22 cellular contexts compared by ENCODE assay signal in the genomic region with DNA sequence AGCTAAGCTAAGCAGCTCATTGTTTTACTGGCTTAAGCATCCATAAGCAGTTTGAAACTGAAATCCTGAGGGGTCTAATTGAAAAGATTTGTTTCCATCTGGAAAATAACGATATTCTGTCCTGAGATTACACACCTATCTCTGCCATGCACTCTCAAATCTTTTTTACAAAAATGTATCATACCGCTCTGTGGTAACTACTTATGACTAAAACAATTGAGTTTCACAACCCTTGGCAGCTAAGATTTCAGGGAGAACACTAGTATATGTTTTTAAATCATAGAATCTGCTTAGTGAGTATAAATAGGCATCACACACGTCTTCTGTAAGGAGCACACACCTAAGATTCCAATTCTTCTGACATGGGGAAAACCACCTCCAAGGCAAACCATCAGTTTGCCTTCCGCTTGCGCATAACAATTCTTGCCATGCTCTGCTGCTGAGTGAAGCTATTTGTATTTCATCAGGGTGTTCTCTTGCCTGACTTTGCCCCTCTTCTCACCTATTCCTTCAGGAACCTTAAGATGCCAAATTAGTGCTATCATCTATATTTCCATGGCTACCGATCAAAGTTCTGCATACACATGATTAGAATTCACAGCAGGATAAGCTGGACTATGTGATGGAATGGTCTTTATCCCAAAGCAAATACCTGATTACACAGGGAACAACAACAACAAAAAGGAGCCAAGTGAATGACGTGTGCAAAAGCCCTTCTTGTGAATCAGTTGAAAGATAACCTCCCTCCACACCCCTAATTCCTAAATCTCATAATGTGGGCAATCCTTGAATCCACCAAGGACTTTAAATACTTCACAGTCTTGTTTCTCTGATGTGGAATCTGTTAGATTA. TPM values are rescaled to one million over a fixed set of nuclear protein-coding genes. Genes with fewer than 3 reads are reported as not detected.
DNase-seq lines count a peak whose midpoint lies in the region; ATAC-seq, FAIRE-seq and TF ChIP-seq lines count a peak whose summit lies in the region.
"Had no signal": no experiment of that assay in that cellular context is flagged by ENCODE, and none has a peak within 500 bp of the region (broad histone marks: within the 10 kb centered on the region; RNA-seq: fewer than 3 reads in every experiment).

No MANE protein-coding gene starts in this region.

- H3K36me3 ChIP-seq in H7 (replicated peaks; ENCODE audit: control insufficient read depth, insufficient read depth, low read length) (no peaks in the 10 kb centered on the region), bronchial epithelial cell (ENCODE audit: control insufficient read depth, insufficient read depth, low read length) (peaks cover 4% of the 10 kb centered on the region), gastrocnemius medialis (peaks cover 0 to 10% of the 10 kb centered on the region in 2 donors)

- peaks cover 6% of the 10 kb centered on the region for H3K4me1 Mint-ChIP-seq in mesothelial cell of epicardium

- H3K27me3 Mint-ChIP-seq in mesothelial cell of epicardium (ENCODE audit: low read depth) = no peaks in the 10 kb centered on the region
- H3K27me3 Mint-ChIP-seq: CD4-positive, alpha-beta T cell had no signal

- TF ChIP-seq POLR2A in gastrocnemius medialis (IDR thresholded peaks at IDR 0.05) = no peak

- H3K27ac Mint-ChIP-seq in mesothelial cell of epicardium = no peak overlapping the region
- H3K27ac Mint-ChIP-seq: CD4-positive, alpha-beta T cell had no signal

- no peaks in the 10 kb centered on the region for H3K27me3 ChIP-seq in H7 (ENCODE audit: control insufficient read depth, insufficient read depth, low read length)
- no peaks in the 10 kb centered on the region for H3K27me3 ChIP-seq in bronchial epithelial cell (ENCODE audit: control insufficient read depth, insufficient read depth, low read length)
- H3K27me3 ChIP-seq in gastrocnemius medialis = no peaks in the 10 kb centered on the region

- no peak overlapping the region for H3K27ac ChIP-seq in gastrocnemius medialis
- H3K27ac ChIP-seq: SK-N-MC had no signal

- peaks cover 5 to 6% of the 10 kb centered on the region in 2 donors for H3K4me1 ChIP-seq in gastrocnemius medialis

- H3K9me3 ChIP-seq in gastrocnemius medialis = no peaks in the 10 kb centered on the region

- no peak for ATAC-seq in gastrocnemius medialis
- ATAC-seq: Right ventricle myocardium inferior had no signal

- DNase-seq in AG09309 (ENCODE audit: low read depth) (peak; percentile 7), H7 (peak; percentile 48), bronchial epithelial cell (ENCODE audit: low read depth) (peak; percentile 30), fibroblast of the aortic adventitia (ENCODE audit: low read depth) (peak; percentile 31), NCI-H226 (no peak), gastrocnemius medialis (no peak), NAMALWA (ENCODE audit: low spot score) (no peak), mesothelial cell of epicardium (ENCODE audit: low spot score in 2 of 2, unreplicated experiment in 2 of 2) (no peak)
- DNase-seq: Calu3; CD4-positive, alpha-beta T cell; DMS79 treated with DMSO at 0.1 percent for 48 hours; H9; MM.1S; NCI-H1417; NCI-H2081; NCI-H524 treated with DMSO at 0.1 percent for 48 hours; NK-92 treated with Interleukin-12 subunit alpha and Interleukin-12 subunit beta, amount 100 ng/mL, for 24 hours had no signal

- H3K4me3 ChIP-seq in AG09309 (ENCODE audit: control insufficient read depth, low read depth, low read length) (no peak overlapping the region), H7 (ENCODE audit: insufficient read depth, low read depth, low read length) (no peak overlapping the region), bronchial epithelial cell (ENCODE audit: low read depth, low read length) (no peak overlapping the region), fibroblast of the aortic adventitia (ENCODE audit: low read depth, low read length) (no peak overlapping the region), gastrocnemius medialis (no peak overlapping the region)
- H3K4me3 ChIP-seq: PC-9, SK-N-MC had no signal

- intact Hi-C loops in gastrocnemius medialis (cut with DNase I; ENCODE audit: low total_unique reads) = no loop called here

- no peak for TF ChIP-seq CTCF in AG09309 (IDR thresholded peaks at IDR 0.05; ENCODE audit: control insufficient read depth, insufficient read depth, low read depth, low read length, missing control alignments)
- no peak for TF ChIP-seq CTCF in bronchial epithelial cell (IDR thresholded peaks at IDR 0.05; ENCODE audit: insufficient read depth, low read length, severe bottlenecking)
- no peak for TF ChIP-seq CTCF in fibroblast of the aortic adventitia (IDR thresholded peaks at IDR 0.05; ENCODE audit: insufficient read depth, low read length)
- no peak for TF ChIP-seq CTCF in gastrocnemius medialis (IDR thresholded peaks at IDR 0.05 in 4 of 5, conservative IDR thresholded peaks at IDR 0.05 in 1 of 5)
- TF ChIP-seq CTCF in mesothelial cell of epicardium (IDR thresholded peaks at IDR 0.05; ENCODE audit: unreplicated experiment) = no peak

- no peaks in the 10 kb centered on the region for H3K9me3 Mint-ChIP-seq in mesothelial cell of epicardium
- H3K9me3 Mint-ChIP-seq: CD4-positive, alpha-beta T cell; H9 had no signal

- H3K36me3 Mint-ChIP-seq in mesothelial cell of epicardium = peaks cover 14% of the 10 kb centered on the region

- no peak for FAIRE-seq in bronchial epithelial cell (lab: Jason Lieb, UNC)
- FAIRE-seq: G401.6, GM12891 had no signal

- in situ Hi-C loops in gastrocnemius medialis (cut with MboI; ENCODE audit: low sequenced_read_pairs in 4 of 4) = no loop called here

- H3K4me3 Mint-ChIP-seq in mesothelial cell of epicardium = no peak overlapping the region
- H3K4me3 Mint-ChIP-seq: CD4-positive, alpha-beta T cell; H9 had no signal

RNA-seq across cellular contexts. Expression of a gene that starts 40.9 kb away (rescaled TPM):
- total RNA-seq in H7 (2014; rRNA removed; shearing (Covaris generic)) = 13.2 and 13.6 TPM in 2 replicates
- total RNA-seq in bronchial epithelial cell = 41.9 and 52.4 TPM in 2 replicates
- 37.0 and 89.4 TPM in 2 replicates for total RNA-seq in fibroblast of the aortic adventitia (ENCODE audit: low replicate concordance)
- total RNA-seq in gastrocnemius medialis = 10 to 100 TPM; 21.3 to 35.4 (median 28.1) TPM
- total RNA-seq in mesothelial cell of epicardium = 18.9 to 19.8 TPM (median 19.0 TPM) in 3 replicates

Comparison
In these comparisons a context has a peak if more than half of its experiments do, and no peak if none do; other contexts are left out.
1. DNase-seq: peak in AG09309 (single experiment), H7 (single experiment), bronchial epithelial cell (single experiment) and fibroblast of the aortic adventitia (single experiment); none in NCI-H226 (single experiment), gastrocnemius medialis (0 of 2), NAMALWA (single experiment) and mesothelial cell of epicardium (0 of 2).